1 cellular context compared by ENCODE assay signal in genomic region chr1:39342776-39343175, GRCh38.
A peak's percentile ranks its signal among the peaks of the same experiment; 100 is the strongest.
TF ChIP-seq lines count a peak whose summit lies in the region.

No MANE protein-coding gene starts in this region.

TF ChIP-seq in K562, 482 proteins besides CTCF, POLR2A, EP300 and RAD21:
- TF ChIP-seq ZBTB40 (IDR thresholded peaks at IDR 0.05) (peak; percentile 89), ZBTB40 (CRISPR knock-in tag; IDR thresholded peaks at IDR 0.05) (peak; percentile 79), ZNF133 (CRISPR knock-in tag; IDR thresholded peaks at IDR 0.05) (no peak)
